Comparison of ENCODE assay signal across 8 cellular contexts in the genomic region with DNA sequence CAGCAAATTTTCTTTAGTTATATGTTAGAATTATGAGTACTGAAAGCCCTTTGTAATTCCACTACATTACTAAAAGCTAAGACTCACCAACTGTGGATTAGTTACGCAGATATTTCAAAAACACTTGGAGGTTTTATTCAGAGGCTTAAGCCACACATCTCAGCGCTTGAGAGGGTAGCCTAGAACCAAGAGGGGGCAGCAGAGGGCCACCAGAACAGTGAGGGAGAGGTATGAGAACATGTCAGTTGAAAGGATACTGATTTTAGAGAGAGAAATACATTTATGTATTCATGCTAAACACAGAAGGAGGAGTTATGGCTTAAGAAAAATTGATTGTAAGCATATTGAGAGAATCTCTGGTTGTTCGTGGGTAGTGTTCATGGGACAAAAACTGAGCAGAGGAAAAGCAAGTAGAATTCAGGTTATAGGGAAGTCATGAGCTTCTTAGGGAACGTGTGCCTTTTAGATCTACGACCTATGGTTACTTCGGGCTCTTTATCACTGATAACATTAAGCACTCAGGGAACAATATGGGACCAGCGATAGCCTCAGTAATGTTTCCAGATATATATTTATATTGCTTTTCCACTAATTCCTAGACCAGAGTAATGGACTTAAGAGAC. TPM values are rescaled to one million over a fixed set of nuclear protein-coding genes. Genes with fewer than 3 reads are reported as not detected.
A peak's percentile ranks its signal among the peaks of the same experiment; 100 is the strongest.
DNase-seq lines count a peak whose midpoint lies in the region; ATAC-seq and TF ChIP-seq lines count a peak whose summit lies in the region.

No MANE protein-coding gene starts in this region.

- H3K4me1 Mint-ChIP-seq in CD8-positive, alpha-beta T cell (ENCODE audit: low read depth), result peaks cover 12% of the 10 kb centered on the region

- CTCF ChIA-PET in CD8-positive, alpha-beta T cell (lab: Charles Lee), result interaction anchor here (0.6 to 9.7 kb wide), 25 partner anchors 8 to 110 kb away, joined by 3 to 142 read pairs (median 4); partner anchors contain the start of gene SERINC1

- no peaks in the 10 kb centered on the region for H3K9me3 ChIP-seq in CD8-positive, alpha-beta T cell (ENCODE audit: low read length)
- peaks cover 5% of the 10 kb centered on the region for H3K9me3 ChIP-seq in lower lobe of right lung

- ATAC-seq in CD8-positive, alpha-beta T cell, result peak; percentile 100
- ATAC-seq in GM19395 (IDR thresholded peaks at IDR 0.05; ENCODE audit: unreplicated experiment) (peak; percentile 96), HG03442 (IDR thresholded peaks at IDR 0.05; ENCODE audit: unreplicated experiment) (peak; percentile 99), lower lobe of right lung (peak; percentile 91 to 95)

- no peak overlapping the region for H3K27ac Mint-ChIP-seq in CD8-positive, alpha-beta T cell

- H3K27me3 Mint-ChIP-seq in CD8-positive, alpha-beta T cell (ENCODE audit: low read depth), result peaks cover under 1% of the 10 kb centered on the region

- no peaks in the 10 kb centered on the region for H3K36me3 ChIP-seq in CD8-positive, alpha-beta T cell (ENCODE audit: insufficient read depth, low read length)
- H3K36me3 ChIP-seq in lower lobe of right lung, result no peaks in the 10 kb centered on the region

- intact Hi-C loops in CD8-positive, alpha-beta T cell (cut with DNase I, micrococcal nuclease), result loop anchor here (1.0 to 5.0 kb wide), 3 partner anchors 38 to 825 kb away; no protein-coding TSS in a partner anchor
- intact Hi-C loops in lower lobe of right lung (cut with DNase I), result no loop called here

- POLR2A ChIA-PET in CD8-positive, alpha-beta T cell (lab: Charles Lee), result no interaction called here

- H3K4me3 Mint-ChIP-seq in CD8-positive, alpha-beta T cell, result no peak overlapping the region

- H3K4me3 ChIP-seq in CD8-positive, alpha-beta T cell (ENCODE audit: low read depth, low read length), result no peak overlapping the region
- H3K4me3 ChIP-seq in choroid plexus epithelial cell (ENCODE audit: low read depth, low read length) (no peak overlapping the region), lower lobe of right lung (no peak overlapping the region)

- TF ChIP-seq CTCF in CD8-positive, alpha-beta T cell (IDR thresholded peaks at IDR 0.05), result peak; percentile 88
- TF ChIP-seq CTCF in choroid plexus epithelial cell (conservative IDR thresholded peaks at IDR 0.05; ENCODE audit: low read depth, low read length) (peak; percentile 100), lower lobe of right lung (IDR thresholded peaks at IDR 0.05) (peak; percentile 89)

- H3K36me3 Mint-ChIP-seq in CD8-positive, alpha-beta T cell, result peaks cover 2% of the 10 kb centered on the region

- peak; percentile 41 to 73 (median 68) for DNase-seq in CD8-positive, alpha-beta T cell
- DNase-seq in NCI-H510A treated with DMSO at 0.1 percent for 48 hours (lab: John Stamatoyannopoulos, UW) (peak; percentile 84), choroid plexus epithelial cell (ENCODE audit: low read depth) (peak; percentile 88), lower lobe of right lung (peak; percentile 62)
- peak; percentile 43 to 68 for DNase-seq in activated CD4-positive, alpha-beta T cell treated with anti-CD3 and anti-CD28 coated beads for 4 hours
- DNase-seq in stimulated activated CD8-positive, alpha-beta memory T cell treated with anti-CD3 and anti-CD28 coated beads, Interleukin-12 subunit alpha, Interleukin-12 subunit beta, amount 100 ng/mL, for 4 hours (ENCODE audit: low read depth), result peak; percentile 20

- peaks cover 4% of the 10 kb centered on the region for H3K4me1 ChIP-seq in CD8-positive, alpha-beta T cell (ENCODE audit: insufficient read depth, low read length)
- H3K4me1 ChIP-seq in lower lobe of right lung, result no peaks in the 10 kb centered on the region

- no peaks in the 10 kb centered on the region for H3K27me3 ChIP-seq in CD8-positive, alpha-beta T cell (ENCODE audit: insufficient read depth, low read length)
- no peaks in the 10 kb centered on the region for H3K27me3 ChIP-seq in lower lobe of right lung (ENCODE audit: low read depth)

- no peak overlapping the region for H3K27ac ChIP-seq in CD8-positive, alpha-beta T cell (ENCODE audit: low read depth, low read length)
- H3K27ac ChIP-seq in lower lobe of right lung, result no peak overlapping the region

- H3K9me3 Mint-ChIP-seq in CD8-positive, alpha-beta T cell, result peaks cover 4% of the 10 kb centered on the region

RNA-seq across cellular contexts. Expression of gene SERINC1, which starts 20.4 kb away (rescaled TPM):
- total RNA-seq in CD8-positive, alpha-beta T cell, result 100 to 1,000 TPM; 222 to 228 TPM
- 216 TPM for total RNA-seq in lower lobe of right lung

Comparison
In these comparisons a context has a peak if more than half of its experiments do, and no peak if none do; other contexts are left out.
1. DNase-seq: peak in every context shown above with its lines; median percentile 88 in choroid plexus epithelial cell; 84 in NCI-H510A treated with DMSO at 0.1 percent for 48 hours; 68 in CD8-positive, alpha-beta T cell; 62 in lower lobe of right lung; 56 in activated CD4-positive, alpha-beta T cell treated with anti-CD3 and anti-CD28 coated beads for 4 hours; 20 in stimulated activated CD8-positive, alpha-beta memory T cell treated with anti-CD3 and anti-CD28 coated beads, Interleukin-12 subunit alpha, Interleukin-12 subunit beta, amount 100 ng/mL, for 4 hours.